8 cellular contexts compared by ENCODE assay signal in genomic region chr1:160031368-160032164, GRCh38. TPM values are rescaled to one million over a fixed set of nuclear protein-coding genes. Genes with fewer than 3 reads are reported as not detected.
A peak's percentile ranks its signal among the peaks of the same experiment; 100 is the strongest.
DNase-seq lines count a peak whose midpoint lies in the region; ATAC-seq and TF ChIP-seq lines count a peak whose summit lies in the region.

Gene PIGM, minus strand, starts transcription at chr1:160031990. Its CDS starts 251 bp downstream, at chr1:160031739.

- TF ChIP-seq POLR2A in GM15510 (IDR thresholded peaks at IDR 0.05; ENCODE audit: borderline replicate concordance, extremely low read depth, insufficient read length): peak; percentile 75

- peaks cover 44% of the 10 kb centered on the region for H3K4me1 ChIP-seq in left ventricle myocardium inferior
- peaks cover 2% of the 10 kb centered on the region for H3K4me1 ChIP-seq in urinary bladder (ENCODE audit: insufficient read depth)

- TF ChIP-seq CTCF in left ventricle myocardium inferior (IDR thresholded peaks at IDR 0.05; ENCODE audit: borderline replicate concordance) (no peak), progenitor cell of endocrine pancreas (IDR thresholded peaks at IDR 0.05; ENCODE audit: unreplicated experiment) (no peak)

- no peaks in the 10 kb centered on the region for H3K9me3 Mint-ChIP-seq in progenitor cell of endocrine pancreas (ENCODE audit: low read depth)

- H3K27me3 ChIP-seq in left ventricle myocardium inferior (ENCODE audit: low read depth): no peaks in the 10 kb centered on the region

- peaks cover 18% of the 10 kb centered on the region for H3K27me3 Mint-ChIP-seq in progenitor cell of endocrine pancreas

- H3K36me3 ChIP-seq in left ventricle myocardium inferior (no peaks in the 10 kb centered on the region), urinary bladder (ENCODE audit: insufficient read depth) (no peaks in the 10 kb centered on the region)

- H3K27ac Mint-ChIP-seq in progenitor cell of endocrine pancreas: peak within 1 kb of the TSS; percentile 96

- H3K27ac ChIP-seq in left ventricle myocardium inferior (replicated peaks) (peak within 1 kb of the TSS; percentile 81), urinary bladder (ENCODE audit: low read depth) (peak within 1 kb of the TSS; percentile 64)

- no peaks in the 10 kb centered on the region for H3K9me3 ChIP-seq in left ventricle myocardium inferior (replicated peaks)

- under 1% methylated on average over 60 of the region's 60 CpGs for WGBS in urinary bladder

- peak within 1 kb of the TSS; percentile 92 for H3K4me3 ChIP-seq in left ventricle myocardium inferior
- H3K4me3 ChIP-seq in urinary bladder (ENCODE audit: low read depth, low read length): peak within 1 kb of the TSS; percentile 75

- intact Hi-C loops in left ventricle myocardium inferior (cut with micrococcal nuclease): no loop called here

- no peaks in the 10 kb centered on the region for H3K36me3 Mint-ChIP-seq in progenitor cell of endocrine pancreas (ENCODE audit: insufficient read depth)

- peak within 1 kb of the TSS; percentile 89 for H3K4me3 Mint-ChIP-seq in progenitor cell of endocrine pancreas (ENCODE audit: low read depth)

- DNase-seq in NCI-H146 treated with DMSO at 0.1 percent for 48 hours (lab: John Stamatoyannopoulos, UW; ENCODE audit: unreplicated experiment) (peak; percentile 91), T-helper 1 cell (peak; percentile 88 to 94 (median 94)), amygdala (lab: John Stamatoyannopoulos, UW) (peak; percentile 27 to 93 (median 85)), left ventricle myocardium inferior (peak; percentile 94), progenitor cell of endocrine pancreas (ENCODE audit: low spot score, unreplicated experiment) (peak; percentile 87)

- ATAC-seq in HG02884 (IDR thresholded peaks at IDR 0.05; ENCODE audit: unreplicated experiment): peak; percentile 88

- H3K4me1 Mint-ChIP-seq in progenitor cell of endocrine pancreas (ENCODE audit: low read depth): peaks cover 14% of the 10 kb centered on the region

RNA-seq across cellular contexts. Expression of gene PIGM, which starts in this region (rescaled TPM):
- 2.5 TPM for total RNA-seq in left ventricle myocardium inferior
- 11.4 and 12.2 TPM in 2 replicates for total RNA-seq in progenitor cell of endocrine pancreas
- total RNA-seq in urinary bladder: 6.2 TPM
- 4.6 TPM for polyA plus RNA-seq in urinary bladder

Comparison
In these comparisons a context has a peak if more than half of its experiments do, and no peak if none do; other contexts are left out.
1. Peak in every context shown above with its lines: DNase-seq, ATAC-seq, H3K4me3 ChIP-seq and H3K27ac ChIP-seq.